Comparison of ENCODE assay signal across 1 cellular context in genomic region chr12:92928962-92929915, GRCh38.
TF ChIP-seq lines count a peak whose summit lies in the region.

TSS of gene EEA1 (minus strand) at chr12:92929295. CDS start at chr12:92929066, 229 bp downstream.

TF ChIP-seq in WTC11, 78 proteins besides CTCF, POLR2A, EP300 and RAD21 (continued from another document):
- TF ChIP-seq PRDM15 (CRISPR knock-in tag; IDR thresholded peaks at IDR 0.05), result no peak
- peak; percentile 55; the same call in 1 of the 2 replicates for TF ChIP-seq USF1 (CRISPR knock-in tag; IDR thresholded peaks at IDR 0.05)
- peak; percentile 38; the same call in 1 of the 2 replicates for TF ChIP-seq ZNF232 (CRISPR knock-in tag; IDR thresholded peaks at IDR 0.05)
- no peak for TF ChIP-seq CBFB (CRISPR knock-in tag; IDR thresholded peaks at IDR 0.05; ENCODE audit: low read depth)
- no peak for TF ChIP-seq ZNF263 (CRISPR knock-in tag; IDR thresholded peaks at IDR 0.05; ENCODE audit: low read depth)
- TF ChIP-seq NFATC4 (CRISPR knock-in tag; IDR thresholded peaks at IDR 0.05), result no peak
- TF ChIP-seq MYBL2 (CRISPR knock-in tag; IDR thresholded peaks at IDR 0.05), result no peak
- TF ChIP-seq, protein P1, sequence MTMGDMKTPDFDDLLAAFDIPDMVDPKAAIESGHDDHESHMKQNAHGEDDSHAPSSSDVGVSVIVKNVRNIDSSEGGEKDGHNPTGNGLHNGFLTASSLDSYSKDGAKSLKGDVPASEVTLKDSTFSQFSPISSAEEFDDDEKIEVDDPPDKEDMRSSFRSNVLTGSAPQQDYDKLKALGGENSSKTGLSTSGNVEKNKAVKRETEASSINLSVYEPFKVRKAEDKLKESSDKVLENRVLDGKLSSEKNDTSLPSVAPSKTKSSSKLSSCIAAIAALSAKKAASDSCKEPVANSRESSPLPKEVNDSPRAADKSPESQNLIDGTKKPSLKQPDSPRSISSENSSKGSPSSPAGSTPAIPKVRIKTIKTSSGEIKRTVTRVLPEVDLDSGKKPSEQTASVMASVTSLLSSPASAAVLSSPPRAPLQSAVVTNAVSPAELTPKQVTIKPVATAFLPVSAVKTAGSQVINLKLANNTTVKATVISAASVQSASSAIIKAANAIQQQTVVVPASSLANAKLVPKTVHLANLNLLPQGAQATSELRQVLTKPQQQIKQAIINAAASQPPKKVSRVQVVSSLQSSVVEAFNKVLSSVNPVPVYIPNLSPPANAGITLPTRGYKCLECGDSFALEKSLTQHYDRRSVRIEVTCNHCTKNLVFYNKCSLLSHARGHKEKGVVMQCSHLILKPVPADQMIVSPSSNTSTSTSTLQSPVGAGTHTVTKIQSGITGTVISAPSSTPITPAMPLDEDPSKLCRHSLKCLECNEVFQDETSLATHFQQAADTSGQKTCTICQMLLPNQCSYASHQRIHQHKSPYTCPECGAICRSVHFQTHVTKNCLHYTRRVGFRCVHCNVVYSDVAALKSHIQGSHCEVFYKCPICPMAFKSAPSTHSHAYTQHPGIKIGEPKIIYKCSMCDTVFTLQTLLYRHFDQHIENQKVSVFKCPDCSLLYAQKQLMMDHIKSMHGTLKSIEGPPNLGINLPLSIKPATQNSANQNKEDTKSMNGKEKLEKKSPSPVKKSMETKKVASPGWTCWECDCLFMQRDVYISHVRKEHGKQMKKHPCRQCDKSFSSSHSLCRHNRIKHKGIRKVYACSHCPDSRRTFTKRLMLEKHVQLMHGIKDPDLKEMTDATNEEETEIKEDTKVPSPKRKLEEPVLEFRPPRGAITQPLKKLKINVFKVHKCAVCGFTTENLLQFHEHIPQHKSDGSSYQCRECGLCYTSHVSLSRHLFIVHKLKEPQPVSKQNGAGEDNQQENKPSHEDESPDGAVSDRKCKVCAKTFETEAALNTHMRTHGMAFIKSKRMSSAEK (CRISPR knock-in tag; IDR thresholded peaks at IDR 0.05; ENCODE audit: borderline replicate concordance), result no peak; the same call in 1 of the 2 replicates
- peak; percentile 94 for TF ChIP-seq ETV6 (CRISPR knock-in tag; IDR thresholded peaks at IDR 0.05)
- no peak for TF ChIP-seq RORB (CRISPR knock-in tag; IDR thresholded peaks at IDR 0.05)
- TF ChIP-seq GRHL2 (CRISPR knock-in tag; IDR thresholded peaks at IDR 0.05; ENCODE audit: insufficient replicate concordance, severe bottlenecking), result no peak
- TF ChIP-seq JAZF1 (CRISPR knock-in tag; IDR thresholded peaks at IDR 0.05), result no peak
- TF ChIP-seq CREB1 (CRISPR knock-in tag; IDR thresholded peaks at IDR 0.05), result peak; percentile 38; the same call in 1 of the 2 replicates
- TF ChIP-seq, protein P2, sequence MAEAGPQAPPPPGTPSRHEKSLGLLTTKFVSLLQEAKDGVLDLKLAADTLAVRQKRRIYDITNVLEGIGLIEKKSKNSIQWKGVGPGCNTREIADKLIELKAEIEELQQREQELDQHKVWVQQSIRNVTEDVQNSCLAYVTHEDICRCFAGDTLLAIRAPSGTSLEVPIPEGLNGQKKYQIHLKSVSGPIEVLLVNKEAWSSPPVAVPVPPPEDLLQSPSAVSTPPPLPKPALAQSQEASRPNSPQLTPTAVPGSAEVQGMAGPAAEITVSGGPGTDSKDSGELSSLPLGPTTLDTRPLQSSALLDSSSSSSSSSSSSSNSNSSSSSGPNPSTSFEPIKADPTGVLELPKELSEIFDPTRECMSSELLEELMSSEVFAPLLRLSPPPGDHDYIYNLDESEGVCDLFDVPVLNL (CRISPR knock-in tag; IDR thresholded peaks at IDR 0.05; ENCODE audit: borderline replicate concordance, low read depth), result no peak
- TF ChIP-seq, protein P3, sequence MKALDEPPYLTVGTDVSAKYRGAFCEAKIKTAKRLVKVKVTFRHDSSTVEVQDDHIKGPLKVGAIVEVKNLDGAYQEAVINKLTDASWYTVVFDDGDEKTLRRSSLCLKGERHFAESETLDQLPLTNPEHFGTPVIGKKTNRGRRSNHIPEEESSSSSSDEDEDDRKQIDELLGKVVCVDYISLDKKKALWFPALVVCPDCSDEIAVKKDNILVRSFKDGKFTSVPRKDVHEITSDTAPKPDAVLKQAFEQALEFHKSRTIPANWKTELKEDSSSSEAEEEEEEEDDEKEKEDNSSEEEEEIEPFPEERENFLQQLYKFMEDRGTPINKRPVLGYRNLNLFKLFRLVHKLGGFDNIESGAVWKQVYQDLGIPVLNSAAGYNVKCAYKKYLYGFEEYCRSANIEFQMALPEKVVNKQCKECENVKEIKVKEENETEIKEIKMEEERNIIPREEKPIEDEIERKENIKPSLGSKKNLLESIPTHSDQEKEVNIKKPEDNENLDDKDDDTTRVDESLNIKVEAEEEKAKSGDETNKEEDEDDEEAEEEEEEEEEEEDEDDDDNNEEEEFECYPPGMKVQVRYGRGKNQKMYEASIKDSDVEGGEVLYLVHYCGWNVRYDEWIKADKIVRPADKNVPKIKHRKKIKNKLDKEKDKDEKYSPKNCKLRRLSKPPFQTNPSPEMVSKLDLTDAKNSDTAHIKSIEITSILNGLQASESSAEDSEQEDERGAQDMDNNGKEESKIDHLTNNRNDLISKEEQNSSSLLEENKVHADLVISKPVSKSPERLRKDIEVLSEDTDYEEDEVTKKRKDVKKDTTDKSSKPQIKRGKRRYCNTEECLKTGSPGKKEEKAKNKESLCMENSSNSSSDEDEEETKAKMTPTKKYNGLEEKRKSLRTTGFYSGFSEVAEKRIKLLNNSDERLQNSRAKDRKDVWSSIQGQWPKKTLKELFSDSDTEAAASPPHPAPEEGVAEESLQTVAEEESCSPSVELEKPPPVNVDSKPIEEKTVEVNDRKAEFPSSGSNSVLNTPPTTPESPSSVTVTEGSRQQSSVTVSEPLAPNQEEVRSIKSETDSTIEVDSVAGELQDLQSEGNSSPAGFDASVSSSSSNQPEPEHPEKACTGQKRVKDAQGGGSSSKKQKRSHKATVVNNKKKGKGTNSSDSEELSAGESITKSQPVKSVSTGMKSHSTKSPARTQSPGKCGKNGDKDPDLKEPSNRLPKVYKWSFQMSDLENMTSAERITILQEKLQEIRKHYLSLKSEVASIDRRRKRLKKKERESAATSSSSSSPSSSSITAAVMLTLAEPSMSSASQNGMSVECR (CRISPR knock-in tag; IDR thresholded peaks at IDR 0.05; ENCODE audit: borderline replicate concordance), result peak; percentile 82; the same call in 1 of the 2 replicates
- 0 out of 2 replicates have a peak, but pooled peaks have one; percentile 12 for TF ChIP-seq ATF1 (CRISPR knock-in tag; IDR thresholded peaks at IDR 0.05)
- no peak for TF ChIP-seq ZNF281 (CRISPR knock-in tag; IDR thresholded peaks at IDR 0.05)
- TF ChIP-seq EMX1 (CRISPR knock-in tag; IDR thresholded peaks at IDR 0.05), result no peak
- peak; percentile 95 for TF ChIP-seq SP1 (CRISPR knock-in tag; conservative IDR thresholded peaks at IDR 0.05)
- peak; percentile 47; the same call in 1 of the 2 replicates for TF ChIP-seq ZNF121 (CRISPR knock-in tag; IDR thresholded peaks at IDR 0.05)
- TF ChIP-seq, protein P4, sequence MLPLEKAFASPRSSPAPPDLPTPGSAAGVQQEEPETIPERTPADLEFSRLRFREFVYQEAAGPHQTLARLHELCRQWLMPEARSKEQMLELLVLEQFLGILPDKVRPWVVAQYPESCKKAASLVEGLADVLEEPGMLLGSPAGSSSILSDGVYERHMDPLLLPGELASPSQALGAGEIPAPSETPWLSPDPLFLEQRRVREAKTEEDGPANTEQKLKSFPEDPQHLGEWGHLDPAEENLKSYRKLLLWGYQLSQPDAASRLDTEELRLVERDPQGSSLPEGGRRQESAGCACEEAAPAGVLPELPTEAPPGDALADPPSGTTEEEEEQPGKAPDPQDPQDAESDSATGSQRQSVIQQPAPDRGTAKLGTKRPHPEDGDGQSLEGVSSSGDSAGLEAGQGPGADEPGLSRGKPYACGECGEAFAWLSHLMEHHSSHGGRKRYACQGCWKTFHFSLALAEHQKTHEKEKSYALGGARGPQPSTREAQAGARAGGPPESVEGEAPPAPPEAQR (CRISPR knock-in tag; IDR thresholded peaks at IDR 0.05), result no peak
- TF ChIP-seq PRRX2 (CRISPR knock-in tag; IDR thresholded peaks at IDR 0.05), result no peak
- 0 out of 2 replicates have a peak, but pooled peaks have one; percentile 68 for TF ChIP-seq PREB (CRISPR knock-in tag; IDR thresholded peaks at IDR 0.05; ENCODE audit: borderline replicate concordance)
- no peak for TF ChIP-seq SMAD4 (CRISPR knock-in tag; IDR thresholded peaks at IDR 0.05)
- peak; percentile 85 for TF ChIP-seq NFYB (CRISPR knock-in tag; conservative IDR thresholded peaks at IDR 0.05; ENCODE audit: low read depth)
- TF ChIP-seq KAT7 (CRISPR knock-in tag; IDR thresholded peaks at IDR 0.05; ENCODE audit: borderline replicate concordance), result 0 out of 2 replicates have a peak, but pooled peaks have one; percentile 59
- no peak for TF ChIP-seq TCF7 (CRISPR knock-in tag; IDR thresholded peaks at IDR 0.05; ENCODE audit: low read depth)
- TF ChIP-seq E2F5 (CRISPR knock-in tag; IDR thresholded peaks at IDR 0.05), result 0 out of 2 replicates have a peak, but pooled peaks have one; percentile 77
- peak; percentile 82; the same call in 1 of the 2 replicates for TF ChIP-seq TEAD1 (CRISPR knock-in tag; IDR thresholded peaks at IDR 0.05)
